In genomic region chr2:160934991-160935390, GRCh38 we compare ENCODE assay signal across 36 cellular contexts.
"Had no signal": no experiment of that assay in that cellular context is flagged by ENCODE, and none has a peak within 500 bp of the region (broad histone marks: within the 10 kb centered on the region; RNA-seq: fewer than 3 reads in every experiment).

No MANE protein-coding gene starts in this region.

- H3K36me3 ChIP-seq: brain microvascular endothelial cell, Peyer's patch had no signal

- H3K27ac Mint-ChIP-seq: activated B cell treated with CpG ODN at 0.5 μM for 24 hours; activated CD4-positive, alpha-beta memory T cell treated with anti-CD3 and anti-CD28 coated beads, Interleukin-2, amount 10 ng/mL, durations not matched to agents 7 days and 5 days; activated CD8-positive, alpha-beta memory T cell treated with anti-CD3 and anti-CD28 coated beads, Interleukin-2, amount 10 ng/mL, durations not matched to agents 7 days and 5 days; activated naive CD8-positive, alpha-beta T cell treated with anti-CD3 and anti-CD28 coated beads for 36 hours; activated T-cell treated with anti-CD3 and anti-CD28 coated beads, Interleukin-2, amount 50 U/mL, for 72 hours; activated T-helper 17 cell treated with anti-CD3 and anti-CD28 coated beads, Interleukin-2, amount 50 U/mL, for 72 hours had no signal

- H3K4me3 Mint-ChIP-seq: activated B cell treated with CpG ODN at 0.5 μM for 24 hours; activated CD4-positive, alpha-beta memory T cell treated with anti-CD3 and anti-CD28 coated beads, Interleukin-2, amount 10 ng/mL, durations not matched to agents 7 days and 5 days; activated CD8-positive, alpha-beta memory T cell treated with anti-CD3 and anti-CD28 coated beads, Interleukin-2, amount 10 ng/mL, durations not matched to agents 7 days and 5 days; activated naive CD8-positive, alpha-beta T cell treated with anti-CD3 and anti-CD28 coated beads for 36 hours; activated T-cell treated with anti-CD3 and anti-CD28 coated beads, Interleukin-2, amount 50 U/mL, for 72 hours; activated T-helper 17 cell treated with anti-CD3 and anti-CD28 coated beads, Interleukin-2, amount 50 U/mL, for 72 hours; central memory CD8-positive, alpha-beta T cell had no signal

- H3K27me3 ChIP-seq: brain microvascular endothelial cell, Peyer's patch had no signal

- H3K36me3 Mint-ChIP-seq: activated CD8-positive, alpha-beta memory T cell treated with anti-CD3 and anti-CD28 coated beads, Interleukin-2, amount 10 ng/mL, durations not matched to agents 7 days and 5 days; activated naive CD8-positive, alpha-beta T cell treated with anti-CD3 and anti-CD28 coated beads for 36 hours had no signal

- H3K4me3 ChIP-seq: Peyer's patch had no signal

- H3K4me1 ChIP-seq: Peyer's patch had no signal

- H3K27ac ChIP-seq: brain microvascular endothelial cell, Peyer's patch, VCaP had no signal

- H3K9me3 Mint-ChIP-seq: activated B cell treated with CpG ODN at 0.5 μM for 24 hours; activated CD4-positive, alpha-beta memory T cell treated with anti-CD3 and anti-CD28 coated beads, Interleukin-2, amount 10 ng/mL, durations not matched to agents 7 days and 5 days; activated naive CD8-positive, alpha-beta T cell treated with anti-CD3 and anti-CD28 coated beads for 36 hours; activated T-helper 17 cell treated with anti-CD3 and anti-CD28 coated beads, Interleukin-2, amount 50 U/mL, for 72 hours; central memory CD8-positive, alpha-beta T cell had no signal

- DNase-seq: activated B cell treated with CpG ODN at 0.5 μM for 24 hours; activated CD4-positive, alpha-beta memory T cell treated with anti-CD3 and anti-CD28 coated beads, Interleukin-2, amount 10 ng/mL, durations not matched to agents 7 days and 5 days; activated CD4-positive, alpha-beta T cell treated with anti-CD3 and anti-CD28 coated beads for 48 hours; activated CD4-positive, CD25-positive, alpha-beta regulatory T cell treated with anti-CD3 and anti-CD28 coated beads, Interleukin-2, amount 50 U/mL, for 72 hours; activated CD8-positive, alpha-beta memory T cell treated with anti-CD3 and anti-CD28 coated beads for 24 hours; activated CD8-positive, alpha-beta memory T cell treated with anti-CD3 and anti-CD28 coated beads, Interleukin-2, amount 10 ng/mL, durations not matched to agents 7 days and 5 days; activated CD8-positive, alpha-beta memory T cell treated with anti-CD3 and anti-CD28 coated beads, Interleukin-2, amount 50 U/mL, for 48 hours; activated effector memory CD4-positive, alpha-beta T cell treated with anti-CD3 and anti-CD28 coated beads, Interleukin-2, amount 50 U/mL, for 16 hours; activated naive CD4-positive, alpha-beta T cell; activated naive CD4-positive, alpha-beta T cell treated with anti-CD3 and anti-CD28 coated beads, Interleukin-2, amount 50 U/mL, for 16 hours; activated naive CD8-positive, alpha-beta T cell treated with anti-CD3 and anti-CD28 coated beads for 36 hours; activated T-cell treated with anti-CD3 and anti-CD28 coated beads, Interleukin-2, amount 50 U/mL, for 72 hours; amniotic stem cell; aorta; brain microvascular endothelial cell; KG1; NCI-H1092 treated with DMSO at 0.1 percent for 48 hours; NCI-H1417 treated with DMSO at 0.1 percent for 48 hours; NCI-H187 treated with DMSO at 0.1 percent for 48 hours; NCI-H2081; NCI-H2171 treated with DMSO at 0.1 percent for 48 hours; NCI-H2227 treated with DMSO at 0.1 percent for 48 hours; NCI-H446; NCI-H510A treated with DMSO at 0.1 percent for 48 hours; NCI-H69; PC-3; Peyer's patch; RPMI8226; SHP77 treated with DMSO at 0.1 percent for 48 hours; SW 1271; T-helper 1 cell; T-helper 2 cell; T-helper 9 cell had no signal

- ATAC-seq: activated CD8-positive, alpha-beta memory T cell treated with anti-CD3 and anti-CD28 coated beads, Interleukin-2, amount 10 ng/mL, durations not matched to agents 7 days and 5 days; activated T-helper 17 cell treated with anti-CD3 and anti-CD28 coated beads, Interleukin-2, amount 50 U/mL, for 72 hours; PC-3 had no signal

- H3K9me3 ChIP-seq: Peyer's patch had no signal

- H3K27me3 Mint-ChIP-seq: activated CD8-positive, alpha-beta memory T cell treated with anti-CD3 and anti-CD28 coated beads, Interleukin-2, amount 10 ng/mL, durations not matched to agents 7 days and 5 days; activated naive CD8-positive, alpha-beta T cell treated with anti-CD3 and anti-CD28 coated beads for 36 hours had no signal

- H3K4me1 Mint-ChIP-seq: activated B cell treated with CpG ODN at 0.5 μM for 24 hours; activated CD4-positive, alpha-beta memory T cell treated with anti-CD3 and anti-CD28 coated beads, Interleukin-2, amount 10 ng/mL, durations not matched to agents 7 days and 5 days; activated CD8-positive, alpha-beta memory T cell treated with anti-CD3 and anti-CD28 coated beads, Interleukin-2, amount 10 ng/mL, durations not matched to agents 7 days and 5 days; central memory CD8-positive, alpha-beta T cell had no signal
